In genomic region chr17:63558441-63558840, GRCh38 we compare ENCODE assay signal across 1 cellular context.
TF ChIP-seq lines count a peak whose summit lies in the region.

No MANE protein-coding gene starts in this region.

TF ChIP-seq in GM12878, 131 proteins besides CTCF, POLR2A, EP300 and RAD21 (continued from another document):
- peak; percentile 54 for TF ChIP-seq RUNX3 (IDR thresholded peaks at IDR 0.05; ENCODE audit: low read length)
